1 cellular context compared by ENCODE assay signal in the genomic region with DNA sequence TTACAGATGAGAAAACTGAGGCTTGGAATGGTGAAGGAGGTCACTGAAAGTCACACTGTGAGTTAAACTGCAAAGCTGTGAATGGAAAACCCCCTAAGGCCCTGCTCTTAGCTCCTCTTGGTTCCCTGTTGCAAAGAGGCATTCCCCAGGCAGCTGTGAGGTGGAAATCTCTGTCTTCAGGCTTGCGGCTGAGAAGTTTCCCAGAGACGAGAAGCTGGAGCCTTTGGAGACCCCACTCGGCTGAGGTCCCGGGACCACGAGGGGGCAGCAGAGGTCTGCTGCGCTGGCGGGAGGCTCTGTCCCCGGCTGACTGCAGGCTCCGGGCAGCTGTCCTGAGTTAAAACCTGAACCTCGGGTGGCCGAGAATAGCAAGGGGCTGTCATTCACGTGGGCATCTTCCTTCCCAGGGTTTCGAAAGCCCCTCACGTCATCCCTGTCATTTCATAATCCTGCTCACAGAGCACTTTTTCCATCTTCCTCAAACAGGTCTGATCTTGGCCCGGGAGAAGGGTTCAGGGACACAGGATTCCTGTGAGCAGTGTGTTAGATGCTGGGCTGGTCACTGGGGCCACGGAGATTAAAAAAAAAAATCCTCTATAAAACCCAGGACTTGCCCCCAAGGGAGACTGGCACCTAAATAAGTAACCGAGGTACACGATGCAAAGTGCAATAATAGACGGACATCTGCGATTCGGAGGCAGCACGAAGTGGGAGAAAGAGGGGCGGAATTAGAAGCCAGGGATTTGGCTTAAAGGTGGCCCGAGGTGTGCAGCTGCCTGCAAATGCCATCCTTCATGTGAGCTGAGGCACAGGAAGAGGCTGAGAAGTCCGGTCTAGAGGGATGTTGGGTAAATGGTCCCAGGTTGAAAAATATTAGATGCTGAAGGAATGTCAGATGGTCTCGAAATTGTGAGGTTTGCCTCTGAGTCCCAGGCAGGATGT.
TF ChIP-seq lines count a peak whose summit lies in the region.

No MANE protein-coding gene starts in this region.

TF ChIP-seq in WTC11, 78 proteins besides CTCF, POLR2A, EP300 and RAD21 (continued from another document):
- TF ChIP-seq ERG (CRISPR knock-in tag; IDR thresholded peaks at IDR 0.05) (no peak), NFYB (CRISPR knock-in tag; conservative IDR thresholded peaks at IDR 0.05; ENCODE audit: low read depth) (no peak), NR1H2 (CRISPR knock-in tag; IDR thresholded peaks at IDR 0.05) (no peak), SP1 (CRISPR knock-in tag; conservative IDR thresholded peaks at IDR 0.05) (no peak), MYBL2 (CRISPR knock-in tag; IDR thresholded peaks at IDR 0.05) (no peak)
- TF ChIP-seq, protein P1, sequence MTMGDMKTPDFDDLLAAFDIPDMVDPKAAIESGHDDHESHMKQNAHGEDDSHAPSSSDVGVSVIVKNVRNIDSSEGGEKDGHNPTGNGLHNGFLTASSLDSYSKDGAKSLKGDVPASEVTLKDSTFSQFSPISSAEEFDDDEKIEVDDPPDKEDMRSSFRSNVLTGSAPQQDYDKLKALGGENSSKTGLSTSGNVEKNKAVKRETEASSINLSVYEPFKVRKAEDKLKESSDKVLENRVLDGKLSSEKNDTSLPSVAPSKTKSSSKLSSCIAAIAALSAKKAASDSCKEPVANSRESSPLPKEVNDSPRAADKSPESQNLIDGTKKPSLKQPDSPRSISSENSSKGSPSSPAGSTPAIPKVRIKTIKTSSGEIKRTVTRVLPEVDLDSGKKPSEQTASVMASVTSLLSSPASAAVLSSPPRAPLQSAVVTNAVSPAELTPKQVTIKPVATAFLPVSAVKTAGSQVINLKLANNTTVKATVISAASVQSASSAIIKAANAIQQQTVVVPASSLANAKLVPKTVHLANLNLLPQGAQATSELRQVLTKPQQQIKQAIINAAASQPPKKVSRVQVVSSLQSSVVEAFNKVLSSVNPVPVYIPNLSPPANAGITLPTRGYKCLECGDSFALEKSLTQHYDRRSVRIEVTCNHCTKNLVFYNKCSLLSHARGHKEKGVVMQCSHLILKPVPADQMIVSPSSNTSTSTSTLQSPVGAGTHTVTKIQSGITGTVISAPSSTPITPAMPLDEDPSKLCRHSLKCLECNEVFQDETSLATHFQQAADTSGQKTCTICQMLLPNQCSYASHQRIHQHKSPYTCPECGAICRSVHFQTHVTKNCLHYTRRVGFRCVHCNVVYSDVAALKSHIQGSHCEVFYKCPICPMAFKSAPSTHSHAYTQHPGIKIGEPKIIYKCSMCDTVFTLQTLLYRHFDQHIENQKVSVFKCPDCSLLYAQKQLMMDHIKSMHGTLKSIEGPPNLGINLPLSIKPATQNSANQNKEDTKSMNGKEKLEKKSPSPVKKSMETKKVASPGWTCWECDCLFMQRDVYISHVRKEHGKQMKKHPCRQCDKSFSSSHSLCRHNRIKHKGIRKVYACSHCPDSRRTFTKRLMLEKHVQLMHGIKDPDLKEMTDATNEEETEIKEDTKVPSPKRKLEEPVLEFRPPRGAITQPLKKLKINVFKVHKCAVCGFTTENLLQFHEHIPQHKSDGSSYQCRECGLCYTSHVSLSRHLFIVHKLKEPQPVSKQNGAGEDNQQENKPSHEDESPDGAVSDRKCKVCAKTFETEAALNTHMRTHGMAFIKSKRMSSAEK (CRISPR knock-in tag; IDR thresholded peaks at IDR 0.05; ENCODE audit: borderline replicate concordance), result no peak
- TF ChIP-seq, protein P2, sequence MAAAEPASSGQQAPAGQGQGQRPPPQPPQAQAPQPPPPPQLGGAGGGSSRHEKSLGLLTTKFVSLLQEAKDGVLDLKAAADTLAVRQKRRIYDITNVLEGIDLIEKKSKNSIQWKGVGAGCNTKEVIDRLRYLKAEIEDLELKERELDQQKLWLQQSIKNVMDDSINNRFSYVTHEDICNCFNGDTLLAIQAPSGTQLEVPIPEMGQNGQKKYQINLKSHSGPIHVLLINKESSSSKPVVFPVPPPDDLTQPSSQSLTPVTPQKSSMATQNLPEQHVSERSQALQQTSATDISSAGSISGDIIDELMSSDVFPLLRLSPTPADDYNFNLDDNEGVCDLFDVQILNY (CRISPR knock-in tag; IDR thresholded peaks at IDR 0.05), result no peak
